ENCODE assay signal across 10 cellular contexts in genomic region chr1:158838660-158839059, GRCh38. TPM values are rescaled to one million over a fixed set of nuclear protein-coding genes. Genes with fewer than 3 reads are reported as not detected.
"Had no signal": no experiment of that assay in that cellular context is flagged by ENCODE, and none has a peak within 500 bp of the region (broad histone marks: within the 10 kb centered on the region; RNA-seq: fewer than 3 reads in every experiment).

No MANE protein-coding gene starts in this region.

- H3K27me3 Mint-ChIP-seq: IgD-negative memory B cell had no signal

- H3K4me2 ChIP-seq: GM23338 had no signal

- H3K27ac Mint-ChIP-seq: GM23338, H9, IgD-negative memory B cell had no signal

- H3K9me3 Mint-ChIP-seq: GM23338, H9 had no signal

- H3K4me1 Mint-ChIP-seq: GM23338, H9 had no signal

- ATAC-seq: GM23338, HepG2 had no signal

- H3K27ac ChIP-seq: HL-60 had no signal

- FAIRE-seq: H1, H54, HepG2 had no signal

- H3K4me3 ChIP-seq: GM23338 had no signal

- DNase-seq: H9, HCEC 1CT, KG1 had no signal

- H3K4me3 Mint-ChIP-seq: GM23338, H9 had no signal

- H2AFZ ChIP-seq: GM23338 had no signal

RNA-seq across cellular contexts. Expression of gene MNDA, which starts 7.5 kb away (rescaled TPM):
- total RNA-seq: GM23338, H1, H9, HepG2, HT1080 had no signal
- polyA plus RNA-seq: GM23338, H1, HepG2 had no signal

RNA-seq across cellular contexts. Expression of gene OR6N2, which starts 57.7 kb away (rescaled TPM):
- total RNA-seq: GM23338, H1, H9, HepG2, HT1080 had no signal
- polyA plus RNA-seq: GM23338, H1, HepG2, IgD-negative memory B cell had no signal
